20 cellular contexts compared by ENCODE assay signal in the genomic region with DNA sequence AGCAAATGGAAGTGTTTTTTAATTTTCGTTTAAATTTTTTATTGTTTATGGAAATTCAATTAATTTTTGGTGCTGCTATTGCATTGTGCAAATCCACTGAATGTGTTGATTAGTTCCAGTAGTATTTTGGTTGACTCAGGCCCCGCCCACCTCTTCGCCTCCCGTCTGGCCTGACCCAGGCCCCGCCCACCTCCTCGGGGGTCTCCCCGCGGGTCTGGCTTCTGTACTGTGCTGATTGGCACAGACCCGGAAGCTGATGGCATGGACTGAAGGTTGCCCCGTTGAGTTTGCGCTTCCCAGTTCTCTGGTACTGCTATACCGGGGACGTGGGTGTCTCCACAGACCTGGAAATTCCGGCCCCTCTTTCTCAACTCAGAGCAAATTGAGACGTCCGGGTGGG. TPM values are rescaled to one million over a fixed set of nuclear protein-coding genes. Genes with fewer than 3 reads are reported as not detected.
DNase-seq lines count a peak whose midpoint lies in the region; ATAC-seq and TF ChIP-seq lines count a peak whose summit lies in the region.
"Had no signal": no experiment of that assay in that cellular context is flagged by ENCODE, and none has a peak within 500 bp of the region (broad histone marks: within the 10 kb centered on the region; RNA-seq: fewer than 3 reads in every experiment).

No MANE protein-coding gene starts in this region.

- H3K4me3 ChIP-seq in right cardiac atrium (ENCODE audit: low read length) (peak overlapping the region; percentile 58), osteoblast (ENCODE audit: insufficient read depth, low read length) (peak overlapping the region; percentile 62), aorta (ENCODE audit: low read length in 2 of 2) (peak overlapping the region; percentile 18 to 21)
- H3K4me3 ChIP-seq: GM23248 had no signal

- peak; percentile 76 for DNase-seq in WTC11 (ENCODE audit: low spot score)
- DNase-seq in right cardiac atrium, result peak in 1 of 3 donors; percentile 65
- no peak for DNase-seq in osteoblast (ENCODE audit: insufficient read length, low spot score, missing footprints)
- DNase-seq in aorta, result no peak
- DNase-seq in germinal center (ENCODE audit: low spot score), result no peak
- no peak for DNase-seq in stimulated activated naive CD4-positive, alpha-beta T cell (lab: John Stamatoyannopoulos, UW)
- DNase-seq: BE2C; CD4-positive, alpha-beta memory T cell; DMS79; GDM1; GM23248; HFFc6; KG1; NCI-H1092 treated with DMSO at 0.1 percent for 48 hours; NCI-H1694 treated with DMSO at 0.1 percent for 48 hours; NCI-H446; NCI-H748 treated with DMSO at 0.1 percent for 48 hours; SHP77 had no signal

- peak overlapping the region; percentile 61 for H3K4me2 ChIP-seq in osteoblast (ENCODE audit: insufficient read depth, low read length)

- CTCF ChIA-PET in WTC11 (lab: Charles Lee), result no interaction called here

- H3K27ac ChIP-seq in right cardiac atrium (ENCODE audit: low read length), result no peak overlapping the region
- H3K27ac ChIP-seq in osteoblast (ENCODE audit: low read depth, low read length), result no peak overlapping the region
- peak overlapping the region in 1 of 2 donors; percentile 66 for H3K27ac ChIP-seq in aorta (ENCODE audit: low read depth in 1 of 2, low read length in 2 of 2)
- H3K27ac ChIP-seq: GM23248 had no signal

- H3K36me3 Mint-ChIP-seq in WTC11, result peaks cover 61% of the 10 kb centered on the region

- H3K27me3 Mint-ChIP-seq in WTC11 (ENCODE audit: low read depth), result no peaks in the 10 kb centered on the region
- H3K27me3 Mint-ChIP-seq: CD4-positive, alpha-beta memory T cell had no signal

- H3K36me3 ChIP-seq in osteoblast (ENCODE audit: insufficient read depth, low read length), result peaks cover 43% of the 10 kb centered on the region
- peaks cover 3 to 6% of the 10 kb centered on the region in 2 donors for H3K36me3 ChIP-seq in aorta (ENCODE audit: control insufficient read depth in 1 of 2, insufficient read depth in 2 of 2, low read length in 1 of 2)
- H3K36me3 ChIP-seq: BE2C had no signal

- H3K27me3 ChIP-seq in right cardiac atrium (ENCODE audit: control insufficient read depth, insufficient read depth), result no peaks in the 10 kb centered on the region
- no peaks in the 10 kb centered on the region for H3K27me3 ChIP-seq in osteoblast (ENCODE audit: insufficient read depth, low read length)
- H3K27me3 ChIP-seq in aorta (ENCODE audit: control insufficient read depth in 1 of 2, insufficient read depth in 2 of 2, low read length in 1 of 2), result no peaks in the 10 kb centered on the region
- H3K27me3 ChIP-seq: BE2C had no signal

- WGBS in right cardiac atrium, result 22% methylated on average over 16 of the region's 16 CpGs
- 7 to 27% methylated on average over 16 of the region's 16 CpGs for WGBS in aorta, 2 donors

- no peak overlapping the region for H3K27ac Mint-ChIP-seq in WTC11
- H3K27ac Mint-ChIP-seq: CD4-positive, alpha-beta memory T cell; HFFc6 had no signal

- peak; percentile 90 for ATAC-seq in WTC11
- ATAC-seq in right cardiac atrium, result peak in 1 of 2 donors; percentile 40
- peak; percentile 59 for ATAC-seq in aorta (ENCODE audit: low FRiP score)
- ATAC-seq in HG03378 (IDR thresholded peaks at IDR 0.05; ENCODE audit: unreplicated experiment), result no peak
- ATAC-seq: Panc1 had no signal

- peak overlapping the region; percentile 63 for H3K4me3 Mint-ChIP-seq in WTC11
- H3K4me3 Mint-ChIP-seq: CD4-positive, alpha-beta memory T cell; HFFc6 had no signal

- H3K9me3 Mint-ChIP-seq in WTC11, result peaks cover 22% of the 10 kb centered on the region

- peaks cover 23% of the 10 kb centered on the region for H3K4me1 Mint-ChIP-seq in WTC11

- H4K20me1 ChIP-seq in osteoblast (ENCODE audit: insufficient read depth, low read length), result no peaks in the 10 kb centered on the region

- POLR2A ChIA-PET in WTC11 (lab: Charles Lee), result no interaction called here

- intact Hi-C loops in right cardiac atrium (cut with DNase I), result no loop called here
- intact Hi-C loops in aorta (cut with DNase I), result no loop called here

- TF ChIP-seq CTCF in WTC11 (IDR thresholded peaks at IDR 0.05), result no peak
- no peak for TF ChIP-seq CTCF in osteoblast (IDR thresholded peaks at IDR 0.05; ENCODE audit: extremely low read depth, low read depth, low read length)

- H2AFZ ChIP-seq in osteoblast (ENCODE audit: low read length), result no peak overlapping the region
- H2AFZ ChIP-seq: GM23248 had no signal

- H3K79me2 ChIP-seq in osteoblast (ENCODE audit: insufficient read depth, low read length), result no peaks in the 10 kb centered on the region

- H3K4me1 ChIP-seq in right cardiac atrium (ENCODE audit: control insufficient read depth, insufficient read depth, low read length), result no peaks in the 10 kb centered on the region
- no peaks in the 10 kb centered on the region for H3K4me1 ChIP-seq in osteoblast (ENCODE audit: insufficient read depth, low read length)
- H3K4me1 ChIP-seq in aorta (ENCODE audit: control insufficient read depth in 1 of 2, insufficient read depth in 2 of 2, low read length in 2 of 2), result no peaks in the 10 kb centered on the region
- H3K4me1 ChIP-seq: BE2C had no signal

- H3K9me3 ChIP-seq in right cardiac atrium (ENCODE audit: control insufficient read depth, low read length), result no peaks in the 10 kb centered on the region
- peaks cover 4% of the 10 kb centered on the region for H3K9me3 ChIP-seq in osteoblast (ENCODE audit: low read depth, low read length)
- H3K9me3 ChIP-seq in aorta (ENCODE audit: control insufficient read depth, low read length), result no peaks in the 10 kb centered on the region
- H3K9me3 ChIP-seq: BE2C had no signal

TF ChIP-seq in WTC11, 78 proteins besides CTCF, POLR2A, EP300 and RAD21 (continues in another document):
- TF ChIP-seq CBFB (CRISPR knock-in tag; IDR thresholded peaks at IDR 0.05; ENCODE audit: low read depth), result no peak
- no peak for TF ChIP-seq RORB (CRISPR knock-in tag; IDR thresholded peaks at IDR 0.05)
- no peak for TF ChIP-seq NR2C2 (CRISPR knock-in tag; IDR thresholded peaks at IDR 0.05)
- TF ChIP-seq, protein P1, sequence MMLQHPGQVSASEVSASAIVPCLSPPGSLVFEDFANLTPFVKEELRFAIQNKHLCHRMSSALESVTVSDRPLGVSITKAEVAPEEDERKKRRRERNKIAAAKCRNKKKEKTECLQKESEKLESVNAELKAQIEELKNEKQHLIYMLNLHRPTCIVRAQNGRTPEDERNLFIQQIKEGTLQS (CRISPR knock-in tag; conservative IDR thresholded peaks at IDR 0.05), result no peak
- TF ChIP-seq E2F4 (CRISPR knock-in tag; IDR thresholded peaks at IDR 0.05; ENCODE audit: borderline replicate concordance, low read depth), result no peak
- TF ChIP-seq ZNF317 (CRISPR knock-in tag; IDR thresholded peaks at IDR 0.05; ENCODE audit: borderline replicate concordance, low read depth), result no peak
- TF ChIP-seq, protein P2, sequence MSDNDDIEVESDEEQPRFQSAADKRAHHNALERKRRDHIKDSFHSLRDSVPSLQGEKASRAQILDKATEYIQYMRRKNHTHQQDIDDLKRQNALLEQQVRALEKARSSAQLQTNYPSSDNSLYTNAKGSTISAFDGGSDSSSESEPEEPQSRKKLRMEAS (CRISPR knock-in tag; IDR thresholded peaks at IDR 0.05), result no peak
- TF ChIP-seq ZNF138 (CRISPR knock-in tag; conservative IDR thresholded peaks at IDR 0.05), result no peak
- TF ChIP-seq, protein P3, sequence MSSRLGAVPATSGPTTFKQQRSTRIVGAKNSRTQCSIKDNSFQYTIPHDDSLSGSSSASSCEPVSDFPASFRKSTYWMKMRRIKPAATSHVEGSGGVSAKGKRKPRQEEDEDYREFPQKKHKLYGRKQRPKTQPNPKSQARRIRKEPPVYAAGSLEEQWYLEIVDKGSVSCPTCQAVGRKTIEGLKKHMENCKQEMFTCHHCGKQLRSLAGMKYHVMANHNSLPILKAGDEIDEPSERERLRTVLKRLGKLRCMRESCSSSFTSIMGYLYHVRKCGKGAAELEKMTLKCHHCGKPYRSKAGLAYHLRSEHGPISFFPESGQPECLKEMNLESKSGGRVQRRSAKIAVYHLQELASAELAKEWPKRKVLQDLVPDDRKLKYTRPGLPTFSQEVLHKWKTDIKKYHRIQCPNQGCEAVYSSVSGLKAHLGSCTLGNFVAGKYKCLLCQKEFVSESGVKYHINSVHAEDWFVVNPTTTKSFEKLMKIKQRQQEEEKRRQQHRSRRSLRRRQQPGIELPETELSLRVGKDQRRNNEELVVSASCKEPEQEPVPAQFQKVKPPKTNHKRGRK (CRISPR knock-in tag; IDR thresholded peaks at IDR 0.05; ENCODE audit: borderline replicate concordance), result no peak
- TF ChIP-seq NFYB (CRISPR knock-in tag; conservative IDR thresholded peaks at IDR 0.05; ENCODE audit: low read depth), result no peak

RNA-seq across cellular contexts. Expression of gene ZNF701, which starts 14.6 kb away (rescaled TPM):
- total RNA-seq in WTC11 (2021) (34.6 to 40.3 TPM (median 35.0 TPM) in 3 replicates), right cardiac atrium (10 to 100 TPM; 16.2 to 19.7 (median 19.1) TPM), osteoblast (14.5 and 17.7 TPM in 2 replicates), aorta (10 to 100 TPM; 15.4 to 26.6 TPM)
- polyA plus RNA-seq in right cardiac atrium (11.5 TPM), aorta (1 to 10 TPM; 5.1 to 6.4 TPM)

RNA-seq across cellular contexts. Expression of gene ZNF83, which starts 53.5 kb away (rescaled TPM):
- 32.5 to 36.4 TPM (median 34.1 TPM) in 3 replicates for total RNA-seq in WTC11 (2021)
- total RNA-seq in right cardiac atrium, result 10 to 100 TPM; 19.2 to 27.4 (median 22.5) TPM
- polyA plus RNA-seq in right cardiac atrium, result 24.9 TPM
- 52.8 and 59.5 TPM in 2 replicates for total RNA-seq in osteoblast
- total RNA-seq in aorta, result 10 to 100 TPM; 51.3 to 78.7 TPM
- polyA plus RNA-seq in aorta, result 100 to 1,000 TPM in 1 of 2 donors, 10 to 100 TPM in 1; 38.4 to 144 TPM

RNA-seq across cellular contexts. Expression of gene ZNF808, which starts 57.2 kb away (rescaled TPM):
- 47.1 to 59.2 TPM (median 49.2 TPM) in 3 replicates for total RNA-seq in WTC11 (2021)
- 10 to 100 TPM; 27.6 to 34.2 (median 30.3) TPM for total RNA-seq in right cardiac atrium
- polyA plus RNA-seq in right cardiac atrium, result 9.0 TPM
- 17.0 and 19.7 TPM in 2 replicates for total RNA-seq in osteoblast
- 10 to 100 TPM; 19.2 to 36.4 TPM for total RNA-seq in aorta
- polyA plus RNA-seq in aorta, result 1 to 10 TPM; 1.1 to 2.8 TPM
